In genomic region chr6:56902551-56903464, GRCh38 we compare ENCODE assay signal across 8 cellular contexts. TPM values are rescaled to one million over a fixed set of nuclear protein-coding genes. Genes with fewer than 3 reads are reported as not detected.
DNase-seq lines count a peak whose midpoint lies in the region; ATAC-seq, FAIRE-seq and TF ChIP-seq lines count a peak whose summit lies in the region.

No MANE protein-coding gene starts in this region.

- H4K8ac ChIP-seq in H1 (ENCODE audit: extremely low read depth, insufficient read depth, low read length) = no peak overlapping the region

- TF ChIP-seq POLR2A in H54 (IDR thresholded peaks at IDR 0.05; ENCODE audit: low read depth, low read length) (no peak), H1 (IDR thresholded peaks at IDR 0.05; ENCODE audit: control extremely low read depth in 1 of 2, low read depth in 2 of 2, low read length in 2 of 2) (no peak)

- no peak overlapping the region for H4K91ac ChIP-seq in H1 (replicated peaks; ENCODE audit: insufficient read length, low read length)

- no peaks in the 10 kb centered on the region for H3K4me1 Mint-ChIP-seq in CD8-positive, alpha-beta T cell (ENCODE audit: low read depth)

- no peak overlapping the region for H4K5ac ChIP-seq in H1 (ENCODE audit: insufficient read length, low read depth, low read length)

- H3K27ac ChIP-seq in CD8-positive, alpha-beta T cell (ENCODE audit: low read depth, low read length) = no peak overlapping the region
- H3K27ac ChIP-seq in H1 (ENCODE audit: low read depth, low read length) = no peak overlapping the region

- H3K27me3 ChIP-seq in CD8-positive, alpha-beta T cell (ENCODE audit: insufficient read depth, low read length) = no peaks in the 10 kb centered on the region
- no peaks in the 10 kb centered on the region for H3K27me3 ChIP-seq in H1 (replicated peaks in 1 of 4; ENCODE audit: control insufficient read depth in 3 of 4, extremely low read depth in 1 of 4, insufficient read depth in 3 of 4, low read length in 3 of 4)

- H2AFZ ChIP-seq in H1 (ENCODE audit: low read length) = 0 out of 2 replicates have a peak overlapping the region, but pooled peaks have one; percentile 28

- DNase-seq in CD8-positive, alpha-beta T cell = no peak
- DNase-seq in H54 (ENCODE audit: insufficient read length, low spot score) (no peak), OCI-M2 (lab: John Stamatoyannopoulos, UW; ENCODE audit: unreplicated experiment) (peak; percentile 59), H1 (ENCODE audit: low read depth in 1 of 2, low spot score in 2 of 2) (no peak), middle frontal gyrus (ENCODE audit: extremely low spot score, low spot score) (peak; percentile 55), HuH-7.5 (ENCODE audit: low spot score) (no peak)
- DNase-seq in activated CD8-positive, alpha-beta memory T cell treated with anti-CD3 and anti-CD28 coated beads, Interleukin-2, amount 50 U/mL, for 48 hours = no peak

- H2BK20ac ChIP-seq in H1 (ENCODE audit: low read length) = 0 out of 2 replicates have a peak overlapping the region, but pooled peaks have one; percentile 13

- H3K4me1 ChIP-seq in CD8-positive, alpha-beta T cell (ENCODE audit: insufficient read depth, low read length) = no peaks in the 10 kb centered on the region
- H3K4me1 ChIP-seq in H1 (replicated peaks in 1 of 4; ENCODE audit: control insufficient read depth in 3 of 4, insufficient read depth in 4 of 4, low read length in 3 of 4) = no peaks in the 10 kb centered on the region

- no peak overlapping the region for H3K4me2 ChIP-seq in H1 (ENCODE audit: insufficient read depth in 1 of 2, low read depth in 2 of 2, low read length in 2 of 2)

- H2BK5ac ChIP-seq in H1 (ENCODE audit: low read depth, low read length) = no peak overlapping the region

- WGBS in H1 (ENCODE audit: extremely low coverage in 1 of 2, insufficient coverage in 1 of 2, insufficient read length in 1 of 2, insufficient replicate concordance in 2 of 2, low coverage in 1 of 2, low lambda C conversion rate in 2 of 2, missing lambda C conversion rate in 1 of 2), 2 experiments = 82% methylated on average over 8 of the region's 9 CpGs; no CpG with 5 or more reads in 1 of the 2 experiments

- FAIRE-seq in H54 (lab: Jason Lieb, UNC) (peak; percentile 93), H1 (lab: Jason Lieb, UNC) (no peak)

- no peak overlapping the region for H2AK5ac ChIP-seq in H1 (ENCODE audit: low read depth, low read length)

- no peak overlapping the region for H3K27ac Mint-ChIP-seq in CD8-positive, alpha-beta T cell

- H3K9ac ChIP-seq in H1 (replicated peaks in 1 of 4; ENCODE audit: extremely low read depth in 1 of 4, low read depth in 3 of 4, low read length in 3 of 4) = no peak overlapping the region

- H3K4me3 Mint-ChIP-seq in CD8-positive, alpha-beta T cell = no peak overlapping the region

- no peak overlapping the region for H3K18ac ChIP-seq in H1 (ENCODE audit: extremely low read depth, low read length)

- no peaks in the 10 kb centered on the region for H3K79me1 ChIP-seq in H1 (ENCODE audit: low read depth, low read length)

- H3K9me3 Mint-ChIP-seq in CD8-positive, alpha-beta T cell = no peaks in the 10 kb centered on the region

- CTCF ChIA-PET in CD8-positive, alpha-beta T cell (lab: Charles Lee) = interaction anchor here (0.6 to 6.6 kb wide), 23 partner anchors 9 to 426 kb away, joined by 3 to 143 read pairs (median 4); partner anchors contain the start of genes BAG2, KIAA1586 and PRIM2
- CTCF ChIA-PET in H1 (lab: Charles Lee; ENCODE audit: partially characterized antibody) = interaction anchor here (0.5 to 5.2 kb wide), 35 partner anchors 10 to 416 kb away, joined by 3 to 66 read pairs (median 4); partner anchors contain the start of genes BAG2, BEND6 and PRIM2

- no peaks in the 10 kb centered on the region for H3K9me3 ChIP-seq in CD8-positive, alpha-beta T cell (ENCODE audit: low read length)
- H3K9me3 ChIP-seq in H1 (ENCODE audit: insufficient read depth in 2 of 2, low read depth in 1 of 2, low read length in 1 of 2) = no peaks in the 10 kb centered on the region

- H2BK120ac ChIP-seq in H1 (replicated peaks; ENCODE audit: low read depth, low read length) = no peak overlapping the region

- no peaks in the 10 kb centered on the region for H3K36me3 ChIP-seq in CD8-positive, alpha-beta T cell (ENCODE audit: insufficient read depth, low read length)
- H3K36me3 ChIP-seq in H1 (ENCODE audit: control insufficient read depth in 2 of 4, insufficient read depth in 4 of 4, low read length in 3 of 4) = no peaks in the 10 kb centered on the region; a peak in 1 of 8 replicates

- no peak overlapping the region for H3K4me3 ChIP-seq in CD8-positive, alpha-beta T cell (ENCODE audit: low read depth, low read length)
- H3K4me3 ChIP-seq in H1 (ENCODE audit: extremely low read depth in 1 of 4, insufficient read depth in 2 of 4, low read depth in 3 of 4, low read length in 4 of 4) = no peak overlapping the region

- H3K23ac ChIP-seq in H1 (ENCODE audit: insufficient read length) = no peak overlapping the region

- H3K14ac ChIP-seq in H1 (ENCODE audit: insufficient read length) = no peak overlapping the region

- no peak overlapping the region for H2BK15ac ChIP-seq in H1 (ENCODE audit: low read length)

- no peaks in the 10 kb centered on the region for H3K79me2 ChIP-seq in H1 (ENCODE audit: control insufficient read depth in 1 of 2, insufficient read depth in 2 of 2, low read length in 2 of 2)

- H3K27me3 Mint-ChIP-seq in CD8-positive, alpha-beta T cell (ENCODE audit: low read depth) = peaks cover 7% of the 10 kb centered on the region

- H3K4ac ChIP-seq in H1 (replicated peaks; ENCODE audit: insufficient read length, low read depth, low read length) = no peak overlapping the region

- no peaks in the 10 kb centered on the region for H3K36me3 Mint-ChIP-seq in CD8-positive, alpha-beta T cell

- peak; percentile 52 to 55 for TF ChIP-seq RAD21 in H1 (IDR thresholded peaks at IDR 0.05 in 1 of 2, conservative IDR thresholded peaks at IDR 0.05 in 1 of 2; ENCODE audit: low read depth in 2 of 2, low read length in 2 of 2)

- ATAC-seq in CD8-positive, alpha-beta T cell = no peak
- no peak for ATAC-seq in HG03025 (IDR thresholded peaks at IDR 0.05; ENCODE audit: low FRiP score, unreplicated experiment)

- H2BK12ac ChIP-seq in H1 (ENCODE audit: low read depth, low read length) = no peak overlapping the region

- intact Hi-C loops in CD8-positive, alpha-beta T cell (cut with DNase I, micrococcal nuclease) = loop anchor here (1.0 to 5.0 kb wide), 2 partner anchors 119 to 413 kb away; no protein-coding TSS in a partner anchor

- no peaks in the 10 kb centered on the region for H4K20me1 ChIP-seq in H1 (replicated peaks in 1 of 2; ENCODE audit: control insufficient read depth in 1 of 2, insufficient read depth in 2 of 2, low read length in 2 of 2)

- H3K23me2 ChIP-seq in H1 (ENCODE audit: low read depth, low read length) = no peaks in the 10 kb centered on the region

- peak; percentile 59 for TF ChIP-seq CTCF in CD8-positive, alpha-beta T cell (IDR thresholded peaks at IDR 0.05)
- TF ChIP-seq CTCF in H1 (IDR thresholded peaks at IDR 0.05; ENCODE audit: control extremely low read depth in 1 of 3, insufficient read depth in 1 of 3, low read depth in 1 of 3, low read length in 3 of 3) = peak in 2 of 3 experiments; percentile 41 to 60; a peak in 2 of 4 replicates

- no peak for TF ChIP-seq EP300 in H1 (IDR thresholded peaks at IDR 0.05; ENCODE audit: borderline replicate concordance in 1 of 2, low read depth in 2 of 2, low read length in 2 of 2)

- POLR2A ChIA-PET in CD8-positive, alpha-beta T cell (lab: Charles Lee) = interaction anchor here (1.9 kb wide), 1 partner anchor 414 kb away, joined by 6 read pairs; the partner anchor contains the start of gene PRIM2
- POLR2A ChIA-PET in H1 (lab: Charles Lee; ENCODE audit: partially characterized antibody) = interaction anchor here (0.6 to 2.8 kb wide), 3 partner anchors 11 to 59 kb away, joined by 3 to 12 read pairs (median 3); partner anchors contain the start of gene BEND6

- no peak overlapping the region for H3K56ac ChIP-seq in H1 (replicated peaks; ENCODE audit: insufficient read length, low read depth, low read length)

TF ChIP-seq in H1, 55 proteins besides CTCF, POLR2A, EP300 and RAD21:
- TF ChIP-seq HDAC6 (IDR thresholded peaks at IDR 0.05; ENCODE audit: low read depth, low read length) (no peak), EZH2 (IDR thresholded peaks at IDR 0.05; ENCODE audit: low read depth, low read length, severe bottlenecking) (no peak), RXRA (IDR thresholded peaks at IDR 0.05; ENCODE audit: insufficient read depth, low read depth, low read length) (no peak), RBBP5 (IDR thresholded peaks at IDR 0.05; ENCODE audit: borderline replicate concordance, low read depth, low read length) (no peak), MAX (IDR thresholded peaks at IDR 0.05) (no peak)

RNA-seq across cellular contexts. Expression of gene BEND6, which starts 52.1 kb away (rescaled TPM):
- not detected for total RNA-seq in CD8-positive, alpha-beta T cell
- 1.9 and 2.1 TPM in 2 replicates for total RNA-seq in H1 (2021; fragmentation: NEBNext Ultra II Directional; extraction: Animal tissue kit (Norgen Biotek cat#: 25700))
- 0.53 and 0.71 TPM in 2 replicates for polyA plus RNA-seq in H1 (2011; rRNA removed)
- 0.70 TPM for polyA plus RNA-seq in H1 (2011; cell fraction: cytosol; rRNA removed)
- 1.9 TPM for polyA plus RNA-seq in H1 (2011; cell fraction: nucleus; rRNA removed)
- 0.80 to 1.4 TPM (median 1.0 TPM) in 4 replicates for polyA plus RNA-seq in H1 (2012, experiment 1 of 2)
- polyA plus RNA-seq in H1 (2012, experiment 2 of 2) = 0.04 TPM
- polyA plus RNA-seq in H1 (2013, experiment 1 of 2) = 4.5 TPM
- polyA plus RNA-seq in H1 (2013, experiment 2 of 2) = 3.8 TPM
- polyA minus RNA-seq in H1 (2011; rRNA and poly(A)+ RNA removed) = 0.79 and 1.1 TPM in 2 replicates
- 1.3 TPM for polyA minus RNA-seq in H1 (2011; cell fraction: cytosol; rRNA and poly(A)+ RNA removed)
- 4.2 TPM for polyA minus RNA-seq in H1 (2011; cell fraction: nucleus; rRNA and poly(A)+ RNA removed)

Comparison
In these comparisons a context has a peak if more than half of its experiments do, and no peak if none do; other contexts are left out.
1. DNase-seq: peak in OCI-M2 (single experiment) and middle frontal gyrus (single experiment); none in CD8-positive, alpha-beta T cell (0 of 7), H54 (single experiment), H1 (0 of 2), activated CD8-positive, alpha-beta memory T cell treated with anti-CD3 and anti-CD28 coated beads, Interleukin-2, amount 50 U/mL, for 48 hours (single experiment) and HuH-7.5 (single experiment).